In genomic region chr1:154178006-154178405, GRCh38 we compare ENCODE assay signal across 10 cellular contexts. TPM values are rescaled to one million over a fixed set of nuclear protein-coding genes. Genes with fewer than 3 reads are reported as not detected.
DNase-seq lines count a peak whose midpoint lies in the region; ATAC-seq lines count a peak whose summit lies in the region.
"Had no signal": no experiment of that assay in that cellular context is flagged by ENCODE, and none has a peak within 500 bp of the region (broad histone marks: within the 10 kb centered on the region; RNA-seq: fewer than 3 reads in every experiment).

No MANE protein-coding gene starts in this region.

- POLR2A ChIA-PET in activated CD4-positive, alpha-beta T cell treated with anti-CD3 and anti-CD28 coated beads, Interleukin-2, amount 10 ng/mL, durations not matched to agents 7 days and 5 days (lab: Charles Lee), result interaction anchor here (0.5 to 1.0 kb wide), 2 partner anchors 20 to 1846 kb away, joined by 3 to 6 read pairs; no protein-coding TSS in a partner anchor

- H3K9me3 Mint-ChIP-seq in T-helper 2 cell treated with Interferon-gamma antibody and Interleukin-4, amounts not matched to agents 5 μg/mL and 100 μg/mL, for 36 hours, result no peaks in the 10 kb centered on the region
- no peaks in the 10 kb centered on the region for H3K9me3 Mint-ChIP-seq in activated CD4-positive, alpha-beta T cell treated with anti-CD3 and anti-CD28 coated beads, Interleukin-2, amount 10 ng/mL, durations not matched to agents 7 days and 5 days
- H3K9me3 Mint-ChIP-seq in stimulated activated memory B cell treated with anti-CD40 and anti-IgM and Interleukin-4, amounts not matched to agents 10 μg/mL and 1 μg/mL and 100 μg/mL, for 72 hours, result no peaks in the 10 kb centered on the region

- H3K27ac Mint-ChIP-seq in T-helper 2 cell treated with Interferon-gamma antibody and Interleukin-4, amounts not matched to agents 5 μg/mL and 100 μg/mL, for 36 hours, result peak overlapping the region; percentile 46
- H3K27ac Mint-ChIP-seq in activated CD4-positive, alpha-beta T cell treated with anti-CD3 and anti-CD28 coated beads, Interleukin-2, amount 10 ng/mL, durations not matched to agents 7 days and 5 days, result peak overlapping the region; percentile 26
- peak overlapping the region; percentile 66 for H3K27ac Mint-ChIP-seq in stimulated activated memory B cell treated with anti-CD40 and anti-IgM and Interleukin-4, amounts not matched to agents 10 μg/mL and 1 μg/mL and 100 μg/mL, for 72 hours

- peak overlapping the region; percentile 50 for H3K4me3 Mint-ChIP-seq in T-helper 2 cell treated with Interferon-gamma antibody and Interleukin-4, amounts not matched to agents 5 μg/mL and 100 μg/mL, for 36 hours
- H3K4me3 Mint-ChIP-seq in activated CD4-positive, alpha-beta T cell treated with anti-CD3 and anti-CD28 coated beads, Interleukin-2, amount 10 ng/mL, durations not matched to agents 7 days and 5 days, result peak overlapping the region; percentile 99
- peak overlapping the region; percentile 46 for H3K4me3 Mint-ChIP-seq in stimulated activated memory B cell treated with anti-CD40 and anti-IgM and Interleukin-4, amounts not matched to agents 10 μg/mL and 1 μg/mL and 100 μg/mL, for 72 hours

- no peaks in the 10 kb centered on the region for H3K27me3 Mint-ChIP-seq in T-helper 2 cell treated with Interferon-gamma antibody and Interleukin-4, amounts not matched to agents 5 μg/mL and 100 μg/mL, for 36 hours (ENCODE audit: low read depth)
- H3K27me3 Mint-ChIP-seq in activated CD4-positive, alpha-beta T cell treated with anti-CD3 and anti-CD28 coated beads, Interleukin-2, amount 10 ng/mL, durations not matched to agents 7 days and 5 days, result no peaks in the 10 kb centered on the region
- no peaks in the 10 kb centered on the region for H3K27me3 Mint-ChIP-seq in stimulated activated memory B cell treated with anti-CD40 and anti-IgM and Interleukin-4, amounts not matched to agents 10 μg/mL and 1 μg/mL and 100 μg/mL, for 72 hours

- peak overlapping the region; percentile 40 for H3K27ac ChIP-seq in epithelial cell of prostate

- CTCF ChIA-PET in activated CD4-positive, alpha-beta T cell treated with anti-CD3 and anti-CD28 coated beads, Interleukin-2, amount 10 ng/mL, durations not matched to agents 7 days and 5 days (lab: Charles Lee), result interaction anchor here (0.6 to 1.8 kb wide), 9 partner anchors 9 to 506 kb away, joined by 3 to 5 read pairs (median 4); no protein-coding TSS in a partner anchor

- peaks cover 51% of the 10 kb centered on the region for H3K4me1 Mint-ChIP-seq in T-helper 2 cell treated with Interferon-gamma antibody and Interleukin-4, amounts not matched to agents 5 μg/mL and 100 μg/mL, for 36 hours (ENCODE audit: low read depth)
- H3K4me1 Mint-ChIP-seq in activated CD4-positive, alpha-beta T cell treated with anti-CD3 and anti-CD28 coated beads, Interleukin-2, amount 10 ng/mL, durations not matched to agents 7 days and 5 days, result peaks cover 66% of the 10 kb centered on the region
- H3K4me1 Mint-ChIP-seq in stimulated activated memory B cell treated with anti-CD40 and anti-IgM and Interleukin-4, amounts not matched to agents 10 μg/mL and 1 μg/mL and 100 μg/mL, for 72 hours, result peaks cover 76% of the 10 kb centered on the region

- no peak for ATAC-seq in stimulated activated memory B cell treated with anti-CD40 and anti-IgM and Interleukin-4, amounts not matched to agents 10 μg/mL and 1 μg/mL and 100 μg/mL, for 72 hours
- no peak for ATAC-seq in GM18520 (IDR thresholded peaks at IDR 0.05; ENCODE audit: unreplicated experiment)
- no peak for ATAC-seq in GM18511 (IDR thresholded peaks at IDR 0.05; ENCODE audit: unreplicated experiment)
- no peak for ATAC-seq in HG02938 (IDR thresholded peaks at IDR 0.05; ENCODE audit: unreplicated experiment)
- ATAC-seq: left cardiac atrium had no signal

- peaks cover 76% of the 10 kb centered on the region for H3K36me3 Mint-ChIP-seq in T-helper 2 cell treated with Interferon-gamma antibody and Interleukin-4, amounts not matched to agents 5 μg/mL and 100 μg/mL, for 36 hours (ENCODE audit: low read depth)
- peaks cover 72% of the 10 kb centered on the region for H3K36me3 Mint-ChIP-seq in activated CD4-positive, alpha-beta T cell treated with anti-CD3 and anti-CD28 coated beads, Interleukin-2, amount 10 ng/mL, durations not matched to agents 7 days and 5 days (ENCODE audit: low read depth)
- peaks cover 62% of the 10 kb centered on the region for H3K36me3 Mint-ChIP-seq in stimulated activated memory B cell treated with anti-CD40 and anti-IgM and Interleukin-4, amounts not matched to agents 10 μg/mL and 1 μg/mL and 100 μg/mL, for 72 hours

- no peak for DNase-seq in T-helper 2 cell treated with Interferon-gamma antibody and Interleukin-4, amounts not matched to agents 5 μg/mL and 100 μg/mL, for 36 hours (ENCODE audit: low spot score)
- DNase-seq in T-helper 2 cell (no peak), epithelial cell of prostate (ENCODE audit: low read depth, low spot score) (no peak)
- no peak for DNase-seq in activated CD4-positive, alpha-beta T cell treated with anti-CD3 and anti-CD28 coated beads, Interleukin-2, amount 10 ng/mL, durations not matched to agents 7 days and 5 days
- DNase-seq: left cardiac atrium, NCI-H1694 treated with DMSO at 0.1 percent for 48 hours had no signal

RNA-seq across cellular contexts. Expression of gene TPM3, which starts 13.9 kb away (rescaled TPM):
- total RNA-seq in activated CD4-positive, alpha-beta T cell treated with anti-CD3 and anti-CD28 coated beads, Interleukin-2, amount 10 ng/mL, durations not matched to agents 7 days and 5 days, result 100 to 1,000 TPM; 781 to 902 TPM

RNA-seq across cellular contexts. Expression of gene NUP210L, which starts 23.1 kb away (rescaled TPM):
- under 1 TPM; 0.04 to 0.12 TPM for total RNA-seq in activated CD4-positive, alpha-beta T cell treated with anti-CD3 and anti-CD28 coated beads, Interleukin-2, amount 10 ng/mL, durations not matched to agents 7 days and 5 days

RNA-seq across cellular contexts. Expression of gene CFAP141, which starts 28.1 kb away (rescaled TPM):
- total RNA-seq in activated CD4-positive, alpha-beta T cell treated with anti-CD3 and anti-CD28 coated beads, Interleukin-2, amount 10 ng/mL, durations not matched to agents 7 days and 5 days, result under 1 TPM in 1 of 2 experiments, not detected in 1; 0.65 TPM
- total RNA-seq: left cardiac atrium had no signal

RNA-seq across cellular contexts. Expression of gene UBAP2L, which starts 42.7 kb away (rescaled TPM):
- 100 to 1,000 TPM; 186 to 211 TPM for total RNA-seq in activated CD4-positive, alpha-beta T cell treated with anti-CD3 and anti-CD28 coated beads, Interleukin-2, amount 10 ng/mL, durations not matched to agents 7 days and 5 days

Comparison
In these comparisons a context has a peak if more than half of its experiments do, and no peak if none do; other contexts are left out.
1. H3K4me3 Mint-ChIP-seq: peak in every context shown above with its lines; median percentile 99 in activated CD4-positive, alpha-beta T cell treated with anti-CD3 and anti-CD28 coated beads, Interleukin-2, amount 10 ng/mL, durations not matched to agents 7 days and 5 days; 50 in T-helper 2 cell treated with Interferon-gamma antibody and Interleukin-4, amounts not matched to agents 5 μg/mL and 100 μg/mL, for 36 hours; 46 in stimulated activated memory B cell treated with anti-CD40 and anti-IgM and Interleukin-4, amounts not matched to agents 10 μg/mL and 1 μg/mL and 100 μg/mL, for 72 hours.